13 cellular contexts compared by ENCODE assay signal in genomic region chr21:34276711-34277425, GRCh38.
DNase-seq lines count a peak whose midpoint lies in the region; ATAC-seq, FAIRE-seq and TF ChIP-seq lines count a peak whose summit lies in the region.
"Had no signal": no experiment of that assay in that cellular context is flagged by ENCODE, and none has a peak within 500 bp of the region (broad histone marks: within the 10 kb centered on the region; RNA-seq: fewer than 3 reads in every experiment).

No MANE protein-coding gene starts in this region.

- no TSS peak for BruUV-seq in GM12878 (replicated peaks; lab: Mats Ljungman, UMichigan)

- CTCF ChIA-PET in GM12878 (lab: Yijun Ruan, JAX), result no interaction called here

- H3K9me3 Mint-ChIP-seq in CD14-positive monocyte, result peaks cover 0 to 15% (median 5%) of the 10 kb centered on the region in 7 donors
- H3K9me3 Mint-ChIP-seq: effector memory CD8-positive, alpha-beta T cell had no signal

- TF ChIP-seq POLR2A in GM12878 (IDR thresholded peaks at IDR 0.05; ENCODE audit: low read depth, low read length) (no peak), spleen (IDR thresholded peaks at IDR 0.05) (no peak), right lobe of liver (IDR thresholded peaks at IDR 0.05) (no peak)

- 26% methylated on average over 5 of the region's 5 CpGs for WGBS in GM12878 (ENCODE audit: insufficient coverage, insufficient replicate concordance, low lambda C conversion rate, missing lambda C conversion rate)
- WGBS in spleen, 5 donors, result 50 to 68% (median 63%) methylated on average over 5 of the region's 5 CpGs
- WGBS in right lobe of liver (ENCODE audit: insufficient coverage, low coverage, low lambda C conversion rate, missing lambda C conversion rate), result 69% methylated on average over 5 of the region's 5 CpGs

- POLR2A ChIA-PET in GM12878 (lab: Charles Lee), result no interaction called here

- TF ChIP-seq CTCF in GM12878 (IDR thresholded peaks at IDR 0.05 in 2 of 3, conservative IDR thresholded peaks at IDR 0.05 in 1 of 3; ENCODE audit: control insufficient read depth in 2 of 3, extremely low read depth in 1 of 3, insufficient read depth in 1 of 3, low read depth in 3 of 3, low read length in 3 of 3) (no peak), CD14-positive monocyte (IDR thresholded peaks at IDR 0.05) (no peak), spleen (IDR thresholded peaks at IDR 0.05 in 8 of 11, conservative IDR thresholded peaks at IDR 0.05 in 3 of 11) (no peak), right lobe of liver (IDR thresholded peaks at IDR 0.05) (no peak)

- no peak overlapping the region for H3K9ac ChIP-seq in GM12878 (ENCODE audit: control insufficient read depth, insufficient read depth, low read length)

- H3K4me1 Mint-ChIP-seq in CD14-positive monocyte, result peaks cover 4% of the 10 kb centered on the region

- ATAC-seq in HG03095 (IDR thresholded peaks at IDR 0.05; ENCODE audit: unreplicated experiment), result peak; percentile 65
- ATAC-seq in GM12878, result peak; percentile 81
- ATAC-seq in right lobe of liver, result no peak
- ATAC-seq: effector memory CD8-positive, alpha-beta T cell had no signal

- H4K20me1 ChIP-seq in GM12878 (ENCODE audit: control insufficient read depth, insufficient read depth), result no peaks in the 10 kb centered on the region

- no peaks in the 10 kb centered on the region for H3K36me3 ChIP-seq in GM12878 (ENCODE audit: control insufficient read depth in 2 of 2, insufficient read depth in 2 of 2, low read length in 1 of 2)
- no peaks in the 10 kb centered on the region for H3K36me3 ChIP-seq in spleen
- no peaks in the 10 kb centered on the region for H3K36me3 ChIP-seq in right lobe of liver
- H3K36me3 ChIP-seq: vagina had no signal

- H3K27ac Mint-ChIP-seq in CD14-positive monocyte, result peak overlapping the region in 1 of 7 donors; percentile 54
- H3K27ac Mint-ChIP-seq: effector memory CD8-positive, alpha-beta T cell had no signal

- SMC1A ChIA-PET in GM12878 (lab: Charles Lee; ENCODE audit: uncharacterized antibody, unreplicated experiment), result no interaction called here

- no peak overlapping the region for H3K4me2 ChIP-seq in GM12878 (ENCODE audit: control insufficient read depth, insufficient read depth)

- no peaks in the 10 kb centered on the region for H3K79me2 ChIP-seq in GM12878 (ENCODE audit: control insufficient read depth, insufficient read depth, low read length)

- H3K9me3 ChIP-seq in GM12878 (replicated peaks; ENCODE audit: control insufficient read depth, insufficient read depth, low read length), result no peaks in the 10 kb centered on the region
- no peaks in the 10 kb centered on the region for H3K9me3 ChIP-seq in spleen
- no peaks in the 10 kb centered on the region for H3K9me3 ChIP-seq in right lobe of liver
- H3K9me3 ChIP-seq: vagina had no signal

- no peak overlapping the region for H2AFZ ChIP-seq in GM12878 (ENCODE audit: control insufficient read depth, low read depth, low read length)

- H3K27ac ChIP-seq in GM12878 (ENCODE audit: control insufficient read depth, insufficient read depth) (no peak overlapping the region), spleen (no peak overlapping the region), right lobe of liver (no peak overlapping the region)
- H3K27ac ChIP-seq: vagina had no signal

- in situ Hi-C loops in GM12878 (cut with MboI), result no loop called here

- no peak overlapping the region for H3K4me3 Mint-ChIP-seq in CD14-positive monocyte
- H3K4me3 Mint-ChIP-seq: effector memory CD8-positive, alpha-beta T cell had no signal

- intact Hi-C loops in GM12878 (cut with micrococcal nuclease; ENCODE audit: unreplicated experiment), result no loop called here
- intact Hi-C loops in CD14-positive monocyte (cut with micrococcal nuclease), result no loop called here
- intact Hi-C loops in spleen (cut with DNase I; ENCODE audit: low total_unique reads), result no loop called here
- intact Hi-C loops in right lobe of liver (cut with DNase I), result no loop called here

- TF ChIP-seq RAD21 in GM12878 (IDR thresholded peaks at IDR 0.05; ENCODE audit: insufficient read depth, low read depth, low read length), result no peak

- H3K27me3 ChIP-seq in GM12878 (replicated peaks in 1 of 2; ENCODE audit: control insufficient read depth in 2 of 2, insufficient read depth in 2 of 2, low read length in 1 of 2), result no peaks in the 10 kb centered on the region
- H3K27me3 ChIP-seq in spleen (replicated peaks in 1 of 7), result no peaks in the 10 kb centered on the region
- no peaks in the 10 kb centered on the region for H3K27me3 ChIP-seq in right lobe of liver
- H3K27me3 ChIP-seq: vagina had no signal

- RAD21 ChIA-PET in GM12878 (lab: Charles Lee; ENCODE audit: unreplicated experiment), result no interaction called here

- DNase-seq in stimulated activated naive CD4-positive, alpha-beta T cell treated with Interleukin-2 at 50 U/mL for 16 hours (lab: John Stamatoyannopoulos, UW), result peak; percentile 5
- no peak for DNase-seq in stimulated activated naive CD4-positive, alpha-beta T cell (lab: John Stamatoyannopoulos, UW)
- DNase-seq in GM12878 (ENCODE audit: low read depth, low spot score) (peak; percentile 21), stromal cell of bone marrow (ENCODE audit: low read depth) (peak; percentile 9), CD14-positive monocyte (ENCODE audit: low spot score) (no peak), spleen (no peak), right lobe of liver (no peak)
- DNase-seq: activated gamma-delta T cell; effector memory CD8-positive, alpha-beta T cell; NCI-H2227 treated with DMSO at 0.1 percent for 48 hours; SW 1271 had no signal

- peak in 1 of 2 experiments; percentile 33; a peak in 2 of 4 replicates for TF ChIP-seq EP300 in GM12878 (IDR thresholded peaks at IDR 0.05; ENCODE audit: borderline replicate concordance in 1 of 2, control insufficient read depth in 1 of 2, low read depth in 2 of 2, low read length in 2 of 2)

- no peaks in the 10 kb centered on the region for H3K4me1 ChIP-seq in GM12878 (ENCODE audit: control insufficient read depth, insufficient read depth, low read length)
- H3K4me1 ChIP-seq in spleen, result no peaks in the 10 kb centered on the region
- H3K4me1 ChIP-seq in right lobe of liver, result peaks cover 0 to 27% (median 12%) of the 10 kb centered on the region in 4 donors

- peaks cover 2 to 7% (median 4%) of the 10 kb centered on the region in 3 donors for H3K27me3 Mint-ChIP-seq in CD14-positive monocyte (ENCODE audit: low read depth in 3 of 3)

- H3K4me3 ChIP-seq in GM12878, result no peak overlapping the region
- H3K4me3 ChIP-seq in spleen, result no peak overlapping the region
- H3K4me3 ChIP-seq in right lobe of liver, result no peak overlapping the region
- H3K4me3 ChIP-seq: vagina had no signal

- peak; percentile 41 for FAIRE-seq in GM12878 (lab: Jason Lieb, UNC)

- no peaks in the 10 kb centered on the region for H3K36me3 Mint-ChIP-seq in CD14-positive monocyte

TF ChIP-seq in GM12878, 131 proteins besides CTCF, POLR2A, EP300 and RAD21 (continues in another document):
- TF ChIP-seq ELK1 (IDR thresholded peaks at IDR 0.05; ENCODE audit: low read depth, low read length) (no peak), PKNOX1 (IDR thresholded peaks at IDR 0.05) (peak; percentile 55), REST (IDR thresholded peaks at IDR 0.05; ENCODE audit: low read depth, low read length) (no peak)

Comparison
In these comparisons a context has a peak if more than half of its experiments do, and no peak if none do; other contexts are left out.
1. DNase-seq: peak in stimulated activated naive CD4-positive, alpha-beta T cell treated with Interleukin-2 at 50 U/mL for 16 hours (single experiment), GM12878 (single experiment) and stromal cell of bone marrow (single experiment); none in stimulated activated naive CD4-positive, alpha-beta T cell (0 of 6), CD14-positive monocyte (single experiment), spleen (single experiment) and right lobe of liver (0 of 3).
2. ATAC-seq: peak in HG03095 (single experiment) and GM12878 (single experiment); none in right lobe of liver (0 of 4).